ENCODE assay signal across 11 cellular contexts in the genomic region with DNA sequence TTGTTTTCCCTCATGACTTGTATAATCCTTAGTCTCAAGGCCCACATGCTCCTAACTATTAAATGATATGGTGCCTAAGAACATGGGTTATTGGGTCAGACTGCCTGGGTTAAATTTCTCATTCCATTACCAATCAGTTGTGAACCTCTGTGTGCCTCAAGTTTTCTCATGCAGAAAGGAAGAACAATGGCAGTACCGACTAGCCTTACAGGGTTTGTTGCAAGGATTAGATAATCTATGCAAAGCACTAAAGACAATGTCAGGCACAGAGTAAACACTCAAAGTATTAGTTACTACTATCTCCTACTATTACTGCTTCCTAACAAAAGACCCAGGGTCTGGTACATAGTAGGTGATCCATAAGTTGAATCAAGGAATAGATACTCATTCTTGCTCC.
"Had no signal": no experiment of that assay in that cellular context is flagged by ENCODE, and none has a peak within 500 bp of the region (broad histone marks: within the 10 kb centered on the region; RNA-seq: fewer than 3 reads in every experiment).

No MANE protein-coding gene starts in this region.

- DNase-seq: activated naive CD4-positive, alpha-beta T cell treated with anti-CD3 and anti-CD28 coated beads for 36 hours; activated T-cell treated with anti-CD3 and anti-CD28 coated beads, Interleukin-2, amount 50 U/mL, for 48 hours; caudate nucleus; effector memory CD8-positive, alpha-beta T cell; kidney glomerular epithelial cell; pancreas; stimulated activated CD4-positive, alpha-beta T cell treated with anti-CD3 and anti-CD28 coated beads, Interleukin-4, amount 100 ng/mL, for 1 hour; stimulated activated CD8-positive, alpha-beta memory T cell treated with anti-CD3 and anti-CD28 coated beads, Interleukin-4, amount 100 ng/mL, for 48 hours; stomach; T-helper 9 cell had no signal

- H3K27me3 ChIP-seq: pancreas, stomach had no signal

- H3K4me3 ChIP-seq: pancreas, stomach had no signal

- H3K4me1 Mint-ChIP-seq: neural crest cell had no signal

- H3K4me1 ChIP-seq: pancreas had no signal

- H3K9me3 Mint-ChIP-seq: effector memory CD8-positive, alpha-beta T cell had no signal

- H3K27ac ChIP-seq: pancreas, stomach had no signal

- H3K9me3 ChIP-seq: pancreas had no signal

- H3K4me3 Mint-ChIP-seq: activated naive CD4-positive, alpha-beta T cell treated with anti-CD3 and anti-CD28 coated beads for 36 hours; effector memory CD8-positive, alpha-beta T cell; neural crest cell had no signal

- H3K27me3 Mint-ChIP-seq: effector memory CD8-positive, alpha-beta T cell had no signal
